9 cellular contexts compared by ENCODE assay signal in the genomic region with DNA sequence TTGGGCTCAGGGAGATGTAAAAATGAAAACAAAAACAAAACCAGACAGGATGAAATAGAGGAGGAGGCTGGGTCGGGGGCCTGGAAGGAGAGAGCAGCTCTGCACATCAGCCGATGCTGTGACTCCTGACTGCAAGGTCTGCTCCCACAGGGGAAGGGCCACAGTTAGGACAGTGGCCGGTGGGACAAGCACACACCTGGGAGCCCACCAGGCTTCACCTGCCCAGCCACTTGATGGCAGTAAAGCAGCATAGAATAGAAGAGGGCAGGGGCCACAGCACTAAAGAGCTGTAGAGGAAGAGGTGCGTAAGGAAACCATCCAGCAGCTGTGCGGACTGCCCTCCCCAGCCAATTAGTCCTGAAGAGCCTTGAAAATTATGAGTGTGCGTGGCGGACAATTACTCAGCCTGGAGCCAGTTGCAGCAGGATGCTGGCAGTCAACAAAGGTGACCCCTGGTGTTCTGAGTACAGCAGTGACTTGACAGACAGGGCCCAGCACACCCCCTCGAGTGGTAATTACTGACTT. TPM values are rescaled to one million over a fixed set of nuclear protein-coding genes. Genes with fewer than 3 reads are reported as not detected.
DNase-seq lines count a peak whose midpoint lies in the region; ATAC-seq and TF ChIP-seq lines count a peak whose summit lies in the region.
"Had no signal": no experiment of that assay in that cellular context is flagged by ENCODE, and none has a peak within 500 bp of the region (broad histone marks: within the 10 kb centered on the region; RNA-seq: fewer than 3 reads in every experiment).

No MANE protein-coding gene starts in this region.

- no peaks in the 10 kb centered on the region for H3K9me3 Mint-ChIP-seq in HFFc6
- H3K9me3 Mint-ChIP-seq: IgD-negative memory B cell had no signal

- peak; percentile 55 for ATAC-seq in sciatic nerve

- peaks cover 3 to 18% of the 10 kb centered on the region in 2 donors for H3K4me1 ChIP-seq in thyroid gland

- H3K4me3 Mint-ChIP-seq in HFFc6 = no peak overlapping the region
- H3K4me3 Mint-ChIP-seq: IgD-negative memory B cell had no signal

- H3K27ac ChIP-seq in thyroid gland = no peak overlapping the region

- H3K9me3 ChIP-seq in thyroid gland = no peaks in the 10 kb centered on the region

- DNase-seq in DMS 273 (lab: John Stamatoyannopoulos, UW; ENCODE audit: unreplicated experiment) = peak; percentile 40
- DNase-seq in DMS 273 treated with DMSO at 0.1 percent for 48 hours (lab: John Stamatoyannopoulos, UW) = no peak
- DNase-seq in NCI-H524 (lab: John Stamatoyannopoulos, UW) = peak; percentile 41 to 76
- DNase-seq in epithelial cell of proximal tubule (ENCODE audit: low read depth) = no peak
- DNase-seq in sciatic nerve (ENCODE audit: low spot score) = peak; percentile 52
- DNase-seq in thyroid gland = no peak
- no peak for DNase-seq in HFFc6
- no peak for DNase-seq in stimulated activated CD4-positive, alpha-beta T cell treated with anti-CD3 and anti-CD28 coated beads, Interleukin-15, amount 100 ng/mL, for 24 hours

- no peak overlapping the region for H3K4me3 ChIP-seq in epithelial cell of proximal tubule (ENCODE audit: low read depth, low read length)
- no peak overlapping the region for H3K4me3 ChIP-seq in thyroid gland (replicated peaks in 1 of 3)

- 71 to 75% methylated on average over 8 of the region's 8 CpGs for WGBS in thyroid gland, 2 donors

- H3K27ac Mint-ChIP-seq in HFFc6 = no peak overlapping the region
- H3K27ac Mint-ChIP-seq: IgD-negative memory B cell had no signal

- no peaks in the 10 kb centered on the region for H3K36me3 Mint-ChIP-seq in HFFc6 (ENCODE audit: low read depth)
- H3K36me3 Mint-ChIP-seq: IgD-negative memory B cell had no signal

- peaks cover 43% of the 10 kb centered on the region for H3K4me1 Mint-ChIP-seq in HFFc6 (ENCODE audit: low read depth)

- no peak for TF ChIP-seq POLR2A in thyroid gland (IDR thresholded peaks at IDR 0.05)

- intact Hi-C loops in sciatic nerve (cut with DNase I) (no loop called here), thyroid gland (cut with DNase I) (no loop called here)

- H3K27me3 ChIP-seq in thyroid gland = no peaks in the 10 kb centered on the region

- H3K36me3 ChIP-seq in thyroid gland = no peaks in the 10 kb centered on the region

- TF ChIP-seq CTCF in epithelial cell of proximal tubule (conservative IDR thresholded peaks at IDR 0.05; ENCODE audit: low read depth, low read length) (peak; percentile 45), thyroid gland (IDR thresholded peaks at IDR 0.05) (no peak), HFFc6 (IDR thresholded peaks at IDR 0.05) (no peak; the same call in 1 of the 2 replicates)

- H3K27me3 Mint-ChIP-seq in HFFc6 (ENCODE audit: insufficient read depth) = peaks cover 67% of the 10 kb centered on the region

RNA-seq across cellular contexts. Expression of a gene that starts 29.8 kb away (rescaled TPM):
- 9.0 and 17.8 TPM in 2 replicates for total RNA-seq in epithelial cell of proximal tubule
- total RNA-seq in sciatic nerve = 18.5 TPM
- total RNA-seq in thyroid gland = 10 to 100 TPM; 55.8 to 68.5 (median 63.7) TPM
- 1 to 10 TPM; 1.7 to 3.9 (median 2.4) TPM for total RNA-seq in HFFc6 (2021; fragmentation: NEBNext Ultra II Directional; extraction: Animal tissue kit (Norgen Biotek cat#: 25700))

RNA-seq across cellular contexts. Expression of a gene that starts 37.5 kb away (rescaled TPM):
- total RNA-seq in epithelial cell of proximal tubule (not detected in 2 replicates), sciatic nerve (0.76 TPM), thyroid gland (1 to 10 TPM in 2 of 4 donors, under 1 TPM in 1, not detected in 1; 0.83 to 1.3 (median 1.1) TPM)
- not detected for total RNA-seq in HFFc6 (2021; fragmentation: NEBNext Ultra II Directional; extraction: Animal tissue kit (Norgen Biotek cat#: 25700))

RNA-seq across cellular contexts. Expression of a gene that starts 51.3 kb away (rescaled TPM):
- not detected in 2 replicates for total RNA-seq in epithelial cell of proximal tubule
- not detected for total RNA-seq in sciatic nerve
- 1 to 10 TPM in 1 of 4 donors, under 1 TPM in 1, not detected in 2; 0.22 to 1.1 TPM for total RNA-seq in thyroid gland
- total RNA-seq in HFFc6 (2021; fragmentation: NEBNext Ultra II Directional; extraction: Animal tissue kit (Norgen Biotek cat#: 25700)) = not detected

RNA-seq across cellular contexts. Expression of a gene that starts 54.0 kb away (rescaled TPM):
- total RNA-seq in epithelial cell of proximal tubule = not detected in 2 replicates
- 0.13 TPM for total RNA-seq in sciatic nerve
- 1 to 10 TPM; 1.7 to 6.0 (median 3.6) TPM for total RNA-seq in thyroid gland
- not detected for total RNA-seq in HFFc6 (2021; fragmentation: NEBNext Ultra II Directional; extraction: Animal tissue kit (Norgen Biotek cat#: 25700))

Comparison
In these comparisons a context has a peak if more than half of its experiments do, and no peak if none do; other contexts are left out.
1. DNase-seq: peak in DMS 273 (single experiment), NCI-H524 (2 of 2) and sciatic nerve (single experiment); none in DMS 273 treated with DMSO at 0.1 percent for 48 hours (single experiment), epithelial cell of proximal tubule (single experiment), thyroid gland (0 of 2), HFFc6 (single experiment) and stimulated activated CD4-positive, alpha-beta T cell treated with anti-CD3 and anti-CD28 coated beads, Interleukin-15, amount 100 ng/mL, for 24 hours (single experiment).